In genomic region chr12:53963434-53964314, GRCh38 we compare ENCODE assay signal across 25 cellular contexts. TPM values are rescaled to one million over a fixed set of nuclear protein-coding genes. Genes with fewer than 3 reads are reported as not detected.
A peak's percentile ranks its signal among the peaks of the same experiment; 100 is the strongest.
DNase-seq lines count a peak whose midpoint lies in the region; ATAC-seq, FAIRE-seq and TF ChIP-seq lines count a peak whose summit lies in the region.
"Had no signal": no experiment of that assay in that cellular context is flagged by ENCODE, and none has a peak within 500 bp of the region (broad histone marks: within the 10 kb centered on the region; RNA-seq: fewer than 3 reads in every experiment).

No MANE protein-coding gene starts in this region.

- no peaks in the 10 kb centered on the region for H3K36me3 Mint-ChIP-seq in nephron (ENCODE audit: low read depth)

- H3K27ac ChIP-seq in HEK293 (ENCODE audit: extremely low read depth, low read depth, low read length) (peak overlapping the region; percentile 96), K562 (ENCODE audit: extremely low read depth, low read depth, low read length) (no peak overlapping the region), PC-3 (ENCODE audit: low read length) (no peak overlapping the region)
- H3K27ac ChIP-seq: breast epithelium, esophagus squamous epithelium, heart left ventricle, HL-60, right atrium auricular region, SJCRH30, suprapubic skin had no signal

- no peaks in the 10 kb centered on the region for H3K79me2 ChIP-seq in K562 (ENCODE audit: control insufficient read depth, insufficient read depth, low read length)
- no peaks in the 10 kb centered on the region for H3K79me2 ChIP-seq in PC-3 (ENCODE audit: low read length)

- H3K4me2 ChIP-seq in K562 (ENCODE audit: insufficient read depth, low read length) (no peak overlapping the region), PC-3 (ENCODE audit: low read length) (no peak overlapping the region)

- no peak for TF ChIP-seq POLR2A in K562 (conservative IDR thresholded peaks at IDR 0.05)

- no peak for DNase-seq in BJ (ENCODE audit: low read depth)
- DNase-seq in K562 (ENCODE audit: extremely low read depth in 1 of 4, low spot score in 3 of 4): peak in 2 of 4 experiments; percentile 64 to 65
- no peak for DNase-seq in GM19240 (ENCODE audit: insufficient read length, low spot score)
- no peak for DNase-seq in PC-3
- no peak for DNase-seq in stimulated activated CD4-positive, alpha-beta T cell treated with anti-CD3 and anti-CD28 coated beads, Interleukin-15, amount 100 ng/mL, for 24 hours
- DNase-seq: activated CD8-positive, alpha-beta memory T cell treated with anti-CD3 and anti-CD28 coated beads, Interleukin-2, amount 50 U/mL, for 48 hours; activated naive CD8-positive, alpha-beta T cell treated with anti-CD3 and anti-CD28 coated beads, Interleukin-2, amount 10 ng/mL, durations not matched to agents 7 days and 5 days; Calu3; esophagus squamous epithelium; GF-D8; heart left ventricle; KBM-7; NCI-H1092 treated with DMSO at 0.1 percent for 48 hours; SJCRH30; T1000 had no signal

- intact Hi-C loops in K562 (cut with micrococcal nuclease): no loop called here
- intact Hi-C loops in PC-3 (cut with micrococcal nuclease): no loop called here

- TF ChIP-seq CTCF in BJ (IDR thresholded peaks at IDR 0.05; ENCODE audit: insufficient read depth, low read depth, low read length): no peak
- no peak for TF ChIP-seq CTCF in HEK293 (tag by site-specific recombination; IDR thresholded peaks at IDR 0.05)
- TF ChIP-seq CTCF in K562 (IDR thresholded peaks at IDR 0.05 in 2 of 3, conservative IDR thresholded peaks at IDR 0.05 in 1 of 3; ENCODE audit: insufficient read depth in 2 of 3, low read depth in 1 of 3, low read length in 3 of 3): no peak
- no peak for TF ChIP-seq CTCF in nephron (IDR thresholded peaks at IDR 0.05; ENCODE audit: unreplicated experiment in 3 of 3)
- TF ChIP-seq CTCF in PC-3 (conservative IDR thresholded peaks at IDR 0.05; ENCODE audit: low read depth, low read length): no peak

- peak overlapping the region; percentile 18 for H3K4me3 ChIP-seq in BJ (ENCODE audit: low read depth, low read length)
- H3K4me3 ChIP-seq in HEK293 (ENCODE audit: low read depth, low read length): no peak overlapping the region
- no peak overlapping the region for H3K4me3 ChIP-seq in K562
- no peak overlapping the region for H3K4me3 ChIP-seq in PC-3 (ENCODE audit: low read length)
- H3K4me3 ChIP-seq: breast epithelium, esophagus squamous epithelium, heart left ventricle, right atrium auricular region, SJCRH30, suprapubic skin had no signal

- no peak for TF ChIP-seq EP300 in K562 (IDR thresholded peaks at IDR 0.05; ENCODE audit: low read length)

- H3K4me1 ChIP-seq in HEK293 (ENCODE audit: control insufficient read depth, insufficient read depth, low read length): peaks cover 50% of the 10 kb centered on the region
- H3K4me1 ChIP-seq in K562 (replicated peaks in 1 of 2; ENCODE audit: control insufficient read depth in 2 of 2, insufficient read depth in 2 of 2, low read length in 2 of 2): peaks cover 0 to 23% of the 10 kb centered on the region in 2 experiments; a peak in 4 of 5 replicates
- no peaks in the 10 kb centered on the region for H3K4me1 ChIP-seq in PC-3 (ENCODE audit: insufficient read depth, low read length)
- H3K4me1 ChIP-seq: breast epithelium, SJCRH30 had no signal

- H3K9ac ChIP-seq in K562 (ENCODE audit: insufficient read depth in 1 of 2, low read depth in 2 of 2, low read length in 2 of 2) (peak overlapping the region in 1 of 2 experiments; percentile 76; a peak in 1 of 4 replicates), PC-3 (ENCODE audit: low read length) (no peak overlapping the region)

- in situ Hi-C loops in K562 (cut with MboI): no loop called here

- TF ChIP-seq RAD21 in K562 (CRISPR knock-in tag; conservative IDR thresholded peaks at IDR 0.05 in 1 of 2, IDR thresholded peaks at IDR 0.05 in 1 of 2): no peak

- no TSS peak for BruUV-seq in K562 (replicated peaks; lab: Mats Ljungman, UMichigan)
- BruUV-seq in PC-3 (replicated peaks; lab: Mats Ljungman, UMichigan): no TSS peak

- no peaks in the 10 kb centered on the region for H3F3A ChIP-seq in PC-3 (ENCODE audit: low read length, unreplicated experiment)

- H3K36me3 ChIP-seq in BJ (ENCODE audit: control insufficient read depth, insufficient read depth, low read length) (no peaks in the 10 kb centered on the region), HEK293 (ENCODE audit: control insufficient read depth in 2 of 2, insufficient read depth in 1 of 2, low read length in 2 of 2) (peaks cover 0 to 8% of the 10 kb centered on the region in 2 experiments; a peak in 1 of 3 replicates), K562 (ENCODE audit: control insufficient read depth, insufficient read depth, low read length) (no peaks in the 10 kb centered on the region), PC-3 (ENCODE audit: low read depth, low read length) (no peaks in the 10 kb centered on the region)
- H3K36me3 ChIP-seq: breast epithelium, esophagus squamous epithelium, heart left ventricle, right atrium auricular region, SJCRH30, suprapubic skin had no signal

- peaks cover 100% of the 10 kb centered on the region for H3K27me3 Mint-ChIP-seq in nephron (ENCODE audit: low read depth)

- no peaks in the 10 kb centered on the region for H3K9me2 ChIP-seq in PC-3 (replicated peaks; ENCODE audit: low read length)

- H3K4me1 Mint-ChIP-seq in nephron: peaks cover 25% of the 10 kb centered on the region

- peak overlapping the region in 2 of 3 experiments; percentile 22 to 34 for H3K4me3 Mint-ChIP-seq in nephron
- H3K4me3 Mint-ChIP-seq: activated naive CD8-positive, alpha-beta T cell treated with anti-CD3 and anti-CD28 coated beads, Interleukin-2, amount 10 ng/mL, durations not matched to agents 7 days and 5 days had no signal

- CTCF ChIA-PET in BJ (lab: Yijun Ruan, JAX) (interaction anchor here (1.1 to 2.0 kb wide), 6 partner anchors 21 to 244 kb away, joined by 3 to 6 read pairs (median 4); partner anchors contain the start of gene HOXC10), HEK293 (lab: Yijun Ruan, JAX) (interaction anchor here (0.5 to 1.4 kb wide), 5 partner anchors 76 to 261 kb away, joined by 3 to 4 read pairs (median 4); no protein-coding TSS in a partner anchor), K562 (lab: Yijun Ruan, JAX; ENCODE audit: low intra/inter-chr PET ratio) (no interaction called here), PC-3 (lab: Charles Lee) (interaction anchor here (0.5 kb wide), 1 partner anchor 404 kb away, joined by 3 read pairs; no protein-coding TSS in a partner anchor)

- ATAC-seq in K562 (peak; percentile 31; the same call in 2 of the 3 replicates), PC-3 (no peak), GM18517 (IDR thresholded peaks at IDR 0.05; ENCODE audit: unreplicated experiment) (no peak)
- ATAC-seq: heart left ventricle had no signal

- H3K27ac Mint-ChIP-seq in nephron: no peak overlapping the region
- H3K27ac Mint-ChIP-seq: activated naive CD8-positive, alpha-beta T cell treated with anti-CD3 and anti-CD28 coated beads, Interleukin-2, amount 10 ng/mL, durations not matched to agents 7 days and 5 days had no signal

- H3K9me1 ChIP-seq in K562 (ENCODE audit: control insufficient read depth, insufficient read depth, low read length): no peaks in the 10 kb centered on the region

- no peak overlapping the region for H2AFZ ChIP-seq in K562 (ENCODE audit: low read depth, low read length)
- H2AFZ ChIP-seq in PC-3 (ENCODE audit: low read length): no peak overlapping the region

- POLR2A ChIA-PET in BJ (lab: Charles Lee) (no interaction called here), HEK293 (lab: Yijun Ruan, JAX) (interaction anchor here (1.3 kb wide), 1 partner anchor 22 kb away, joined by 3 read pairs; no protein-coding TSS in a partner anchor), K562 (lab: Yijun Ruan, JAX) (interaction anchor here (0.6 to 1.6 kb wide), 3 partner anchors 10 to 165 kb away, joined by 3 read pairs; no protein-coding TSS in a partner anchor), PC-3 (lab: Charles Lee; ENCODE audit: unreplicated experiment) (no interaction called here)

- peaks cover 12% of the 10 kb centered on the region; the same call in 1 of the 2 replicates for H4K20me1 ChIP-seq in K562 (replicated peaks; ENCODE audit: control insufficient read depth, insufficient read depth, low read length)
- H4K20me1 ChIP-seq in PC-3 (ENCODE audit: low read length): no peaks in the 10 kb centered on the region

- H3K9me3 Mint-ChIP-seq in nephron: no peaks in the 10 kb centered on the region
- H3K9me3 Mint-ChIP-seq: activated naive CD8-positive, alpha-beta T cell treated with anti-CD3 and anti-CD28 coated beads, Interleukin-2, amount 10 ng/mL, durations not matched to agents 7 days and 5 days had no signal

- no peak for FAIRE-seq in K562 (lab: Jason Lieb, UNC)
- FAIRE-seq: GM12892, keratinocyte had no signal

- H3K27me3 ChIP-seq in BJ (ENCODE audit: control insufficient read depth, insufficient read depth, low read length) (peaks cover 2% of the 10 kb centered on the region), K562 (ENCODE audit: control insufficient read depth in 2 of 2, insufficient read depth in 2 of 2, low read length in 2 of 2) (peaks cover 65 to 80% of the 10 kb centered on the region in 2 experiments), PC-3 (ENCODE audit: low read length) (no peaks in the 10 kb centered on the region)

- H3K9me3 ChIP-seq in HEK293 (ENCODE audit: control insufficient read depth, insufficient read depth, low read depth, low read length) (no peaks in the 10 kb centered on the region), K562 (replicated peaks; ENCODE audit: control insufficient read depth, insufficient read depth, low read depth, low read length) (no peaks in the 10 kb centered on the region), PC-3 (ENCODE audit: low read length) (no peaks in the 10 kb centered on the region)
- H3K9me3 ChIP-seq: breast epithelium, esophagus squamous epithelium, heart left ventricle, right atrium auricular region, SJCRH30, suprapubic skin had no signal

- 3% methylated on average over 38 of the region's 38 CpGs for WGBS in K562 (ENCODE audit: insufficient coverage, low coverage, missing lambda C conversion rate)

RNA-seq across cellular contexts. Expression of gene HOXC12, which starts 9.0 kb away (rescaled TPM):
- 0.05 and 0.06 TPM in 2 replicates for polyA plus RNA-seq in BJ (2011; rRNA removed)
- 0.09 and 0.10 TPM in 2 replicates for polyA minus RNA-seq in BJ (2011; rRNA and poly(A)+ RNA removed)
- total RNA-seq in K562 (2011; cell fraction: chromatin; rRNA removed; ENCODE audit: low replicate concordance): 0.16 TPM in 1 of 2 replicates, not detected in the other
- total RNA-seq in K562 (2011; cell fraction: nucleolus; rRNA removed): 0.17 and 0.26 TPM in 2 replicates
- 0.22 and 0.23 TPM in 2 replicates for total RNA-seq in K562 (2011; cell fraction: nucleoplasm; rRNA removed)
- total RNA-seq in K562 (2014; rRNA removed): 0.14 and 0.24 TPM in 2 replicates
- total RNA-seq in K562 (2014; rRNA removed; fragmentation: Illumina TruSeq; extraction: Trizol): 0.07 and 0.13 TPM in 2 replicates
- total RNA-seq in K562 (2015; rRNA removed; fragmentation: Illumina TruSeq; extraction: Trizol): 0.11 TPM in 2 replicates
- total RNA-seq in K562 (2021): 0.11 and 0.27 TPM in 2 replicates
- polyA plus RNA-seq in K562 (2011; rRNA removed): 0.04 and 0.07 TPM in 2 replicates
- 0.12 and 0.15 TPM in 2 replicates for polyA plus RNA-seq in K562 (2011; cell fraction: cytosol; rRNA removed)
- polyA plus RNA-seq in K562 (2011; cell fraction: nucleus; rRNA removed): 0.33 and 0.35 TPM in 2 replicates
- polyA plus RNA-seq in K562 (2012): 0.12 and 0.83 TPM in 2 replicates
- 0.28 and 0.36 TPM in 2 replicates for polyA plus RNA-seq in K562 (2014; fragmentation: Illumina TruSeq; extraction: Trizol)
- under 1 TPM in 1 of 2 experiments, not detected in 1; 0.08 TPM for polyA plus RNA-seq in K562 (2014; fragmentation: Nextera tagmentation; extraction: Ambion mirVana)
- polyA plus RNA-seq in K562 (2014; rRNA removed): 0.05 and 0.19 TPM in 2 replicates
- 0.07 TPM in 1 of 2 replicates, not detected in the other for polyA minus RNA-seq in K562 (2011; rRNA and poly(A)+ RNA removed)
- polyA minus RNA-seq in K562 (2011; cell fraction: cytosol; rRNA and poly(A)+ RNA removed): not detected in 2 replicates
- 0.22 TPM in 1 of 2 replicates, not detected in the other for polyA minus RNA-seq in K562 (2011; cell fraction: nucleus; rRNA and poly(A)+ RNA removed)
- 0.33 and 1.2 TPM in 2 replicates for total RNA-seq in PC-3 (2014; rRNA removed)
- total RNA-seq: activated naive CD8-positive, alpha-beta T cell treated with anti-CD3 and anti-CD28 coated beads, Interleukin-2, amount 10 ng/mL, durations not matched to agents 7 days and 5 days; Calu3; dermis microvascular lymphatic vessel endothelial cell; esophagus squamous epithelium; heart left ventricle; right atrium auricular region; SJCRH30 had no signal
- polyA plus RNA-seq: heart left ventricle had no signal

RNA-seq across cellular contexts. Expression of gene HOXC11, which starts 9.3 kb away (rescaled TPM):
- polyA plus RNA-seq in BJ (2011; rRNA removed) (3.2 and 4.9 TPM in 2 replicates), K562 (2011; rRNA removed) (0.04 TPM in 1 of 2 replicates, not detected in the other), K562 (2014; fragmentation: Illumina TruSeq; extraction: Trizol) (not detected in 2 replicates), K562 (2014; fragmentation: Nextera tagmentation; extraction: Ambion mirVana) (not detected), K562 (2014; rRNA removed) (not detected in 2 replicates)
- polyA minus RNA-seq in BJ (2011; rRNA and poly(A)+ RNA removed): 2.7 and 2.9 TPM in 2 replicates
- total RNA-seq in K562 (2011; cell fraction: chromatin; rRNA removed; ENCODE audit: low replicate concordance): not detected in 2 replicates
- total RNA-seq in K562 (2011; cell fraction: nucleolus; rRNA removed): not detected in 2 replicates
- total RNA-seq in K562 (2011; cell fraction: nucleoplasm; rRNA removed): not detected in 2 replicates
- total RNA-seq in K562 (2014; rRNA removed) (not detected in 2 replicates), K562 (2014; rRNA removed; fragmentation: Illumina TruSeq; extraction: Trizol) (not detected in 2 replicates), K562 (2015; rRNA removed; fragmentation: Illumina TruSeq; extraction: Trizol) (not detected in 2 replicates), K562 (2021) (not detected in 2 replicates), PC-3 (2014; rRNA removed) (0.84 and 1.2 TPM in 2 replicates)
- polyA plus RNA-seq in K562 (2011; cell fraction: cytosol; rRNA removed): 0.13 TPM in 1 of 2 replicates, not detected in the other
- 0.17 and 0.25 TPM in 2 replicates for polyA plus RNA-seq in K562 (2011; cell fraction: nucleus; rRNA removed)
- 0.03 and 0.07 TPM in 2 replicates for polyA plus RNA-seq in K562 (2012)
- not detected in 2 replicates for polyA minus RNA-seq in K562 (2011; rRNA and poly(A)+ RNA removed)
- polyA minus RNA-seq in K562 (2011; cell fraction: cytosol; rRNA and poly(A)+ RNA removed): not detected in 2 replicates
- 0.11 TPM in 1 of 2 replicates, not detected in the other for polyA minus RNA-seq in K562 (2011; cell fraction: nucleus; rRNA and poly(A)+ RNA removed)
- total RNA-seq: activated naive CD8-positive, alpha-beta T cell treated with anti-CD3 and anti-CD28 coated beads, Interleukin-2, amount 10 ng/mL, durations not matched to agents 7 days and 5 days; Calu3; dermis microvascular lymphatic vessel endothelial cell; esophagus squamous epithelium; heart left ventricle; right atrium auricular region had no signal
- polyA plus RNA-seq: heart left ventricle had no signal

RNA-seq across cellular contexts. Expression of gene HOTAIR, which starts 11.1 kb away (rescaled TPM):
- polyA plus RNA-seq in BJ (2011; rRNA removed): 11.4 and 18.9 TPM in 2 replicates
- 1.2 and 1.5 TPM in 2 replicates for polyA minus RNA-seq in BJ (2011; rRNA and poly(A)+ RNA removed)
- not detected in 2 replicates for total RNA-seq in K562 (2011; cell fraction: chromatin; rRNA removed; ENCODE audit: low replicate concordance)
- not detected in 2 replicates for total RNA-seq in K562 (2011; cell fraction: nucleolus; rRNA removed)
- total RNA-seq in K562 (2011; cell fraction: nucleoplasm; rRNA removed): not detected in 2 replicates
- total RNA-seq in K562 (2014; rRNA removed): not detected in 2 replicates
- not detected in 2 replicates for total RNA-seq in K562 (2014; rRNA removed; fragmentation: Illumina TruSeq; extraction: Trizol)
- total RNA-seq in K562 (2015; rRNA removed; fragmentation: Illumina TruSeq; extraction: Trizol): not detected in 2 replicates
- total RNA-seq in K562 (2021): not detected in 2 replicates
- polyA plus RNA-seq in K562 (2011; rRNA removed): 0.03 and 0.04 TPM in 2 replicates
- polyA plus RNA-seq in K562 (2011; cell fraction: cytosol; rRNA removed): 0.03 TPM in 1 of 2 replicates, not detected in the other
- 0.13 TPM in 2 replicates for polyA plus RNA-seq in K562 (2011; cell fraction: nucleus; rRNA removed)
- polyA plus RNA-seq in K562 (2012): not detected in 2 replicates
- polyA plus RNA-seq in K562 (2014; fragmentation: Illumina TruSeq; extraction: Trizol): not detected in 2 replicates
- polyA plus RNA-seq in K562 (2014; fragmentation: Nextera tagmentation; extraction: Ambion mirVana): not detected
- polyA plus RNA-seq in K562 (2014; rRNA removed): 0.15 TPM in 1 of 2 replicates, not detected in the other
- polyA minus RNA-seq in K562 (2011; rRNA and poly(A)+ RNA removed): not detected in 2 replicates
- polyA minus RNA-seq in K562 (2011; cell fraction: cytosol; rRNA and poly(A)+ RNA removed): not detected in 2 replicates
- not detected in 2 replicates for polyA minus RNA-seq in K562 (2011; cell fraction: nucleus; rRNA and poly(A)+ RNA removed)
- 3.5 and 4.3 TPM in 2 replicates for total RNA-seq in PC-3 (2014; rRNA removed)
- total RNA-seq: activated naive CD8-positive, alpha-beta T cell treated with anti-CD3 and anti-CD28 coated beads, Interleukin-2, amount 10 ng/mL, durations not matched to agents 7 days and 5 days; Calu3; dermis microvascular lymphatic vessel endothelial cell; esophagus squamous epithelium; heart left ventricle; right atrium auricular region had no signal
- polyA plus RNA-seq: heart left ventricle had no signal

RNA-seq across cellular contexts. Expression of gene HOXC10, which starts 21.3 kb away (rescaled TPM):
- polyA plus RNA-seq in BJ (2011; rRNA removed) (13.9 and 14.9 TPM in 2 replicates), K562 (2011; rRNA removed) (0.08 and 0.13 TPM in 2 replicates), K562 (2014; fragmentation: Illumina TruSeq; extraction: Trizol) (0.37 and 0.77 TPM in 2 replicates), K562 (2014; fragmentation: Nextera tagmentation; extraction: Ambion mirVana) (under 1 TPM; 0.25 to 0.42 TPM), K562 (2014; rRNA removed) (0.63 and 0.73 TPM in 2 replicates)
- 5.2 and 10.6 TPM in 2 replicates for polyA minus RNA-seq in BJ (2011; rRNA and poly(A)+ RNA removed)
- total RNA-seq in K562 (2011; cell fraction: chromatin; rRNA removed; ENCODE audit: low replicate concordance): 0.25 TPM in 1 of 2 replicates, not detected in the other
- 0.53 TPM in 1 of 2 replicates, not detected in the other for total RNA-seq in K562 (2011; cell fraction: nucleolus; rRNA removed)
- 0.46 TPM in 1 of 2 replicates, not detected in the other for total RNA-seq in K562 (2011; cell fraction: nucleoplasm; rRNA removed)
- total RNA-seq in K562 (2014; rRNA removed) (0.08 and 0.14 TPM in 2 replicates), K562 (2014; rRNA removed; fragmentation: Illumina TruSeq; extraction: Trizol) (not detected in 2 replicates), K562 (2015; rRNA removed; fragmentation: Illumina TruSeq; extraction: Trizol) (0.23 TPM in 1 of 2 replicates, not detected in the other), K562 (2021) (0.35 and 0.69 TPM in 2 replicates), PC-3 (2014; rRNA removed) (0.69 and 2.9 TPM in 2 replicates)
- polyA plus RNA-seq in K562 (2011; cell fraction: cytosol; rRNA removed): 0.15 and 0.33 TPM in 2 replicates
- polyA plus RNA-seq in K562 (2011; cell fraction: nucleus; rRNA removed): 0.21 TPM in 1 of 2 replicates, not detected in the other
- polyA plus RNA-seq in K562 (2012): 0.64 and 0.75 TPM in 2 replicates
- 0.24 TPM in 1 of 2 replicates, not detected in the other for polyA minus RNA-seq in K562 (2011; rRNA and poly(A)+ RNA removed)
- 0.64 and 1.6 TPM in 2 replicates for polyA minus RNA-seq in K562 (2011; cell fraction: cytosol; rRNA and poly(A)+ RNA removed)
- polyA minus RNA-seq in K562 (2011; cell fraction: nucleus; rRNA and poly(A)+ RNA removed): 0.67 TPM in 2 replicates
- total RNA-seq: activated naive CD8-positive, alpha-beta T cell treated with anti-CD3 and anti-CD28 coated beads, Interleukin-2, amount 10 ng/mL, durations not matched to agents 7 days and 5 days; dermis microvascular lymphatic vessel endothelial cell; heart left ventricle; right atrium auricular region had no signal
- polyA plus RNA-seq: heart left ventricle had no signal

RNA-seq across cellular contexts. Expression of gene HOXC13, which starts 25.0 kb away (rescaled TPM):
- polyA plus RNA-seq in BJ (2011; rRNA removed) (1.0 and 1.1 TPM in 2 replicates), K562 (2011; rRNA removed) (0.12 and 0.20 TPM in 2 replicates), K562 (2014; fragmentation: Illumina TruSeq; extraction: Trizol) (0.15 and 0.22 TPM in 2 replicates), K562 (2014; fragmentation: Nextera tagmentation; extraction: Ambion mirVana) (under 1 TPM in 1 of 2 experiments, not detected in 1; 0.03 TPM), K562 (2014; rRNA removed) (0.17 and 0.28 TPM in 2 replicates)
- polyA minus RNA-seq in BJ (2011; rRNA and poly(A)+ RNA removed): 0.62 and 0.77 TPM in 2 replicates
- not detected in 2 replicates for total RNA-seq in K562 (2011; cell fraction: chromatin; rRNA removed; ENCODE audit: low replicate concordance)
- not detected in 2 replicates for total RNA-seq in K562 (2011; cell fraction: nucleolus; rRNA removed)
- total RNA-seq in K562 (2011; cell fraction: nucleoplasm; rRNA removed): not detected in 2 replicates
- total RNA-seq in K562 (2014; rRNA removed) (0.41 TPM in 1 of 2 replicates, not detected in the other), K562 (2014; rRNA removed; fragmentation: Illumina TruSeq; extraction: Trizol) (0.04 and 0.10 TPM in 2 replicates), K562 (2015; rRNA removed; fragmentation: Illumina TruSeq; extraction: Trizol) (0.11 and 0.18 TPM in 2 replicates), K562 (2021) (0.11 and 0.29 TPM in 2 replicates), PC-3 (2014; rRNA removed) (7.8 and 9.0 TPM in 2 replicates)
- polyA plus RNA-seq in K562 (2011; cell fraction: cytosol; rRNA removed): 0.19 and 0.22 TPM in 2 replicates
- polyA plus RNA-seq in K562 (2011; cell fraction: nucleus; rRNA removed): 0.11 and 0.17 TPM in 2 replicates
- 0.18 and 0.36 TPM in 2 replicates for polyA plus RNA-seq in K562 (2012)
- polyA minus RNA-seq in K562 (2011; rRNA and poly(A)+ RNA removed): 0.15 TPM in 1 of 2 replicates, not detected in the other
- not detected in 2 replicates for polyA minus RNA-seq in K562 (2011; cell fraction: cytosol; rRNA and poly(A)+ RNA removed)
- 0.13 TPM in 1 of 2 replicates, not detected in the other for polyA minus RNA-seq in K562 (2011; cell fraction: nucleus; rRNA and poly(A)+ RNA removed)
- total RNA-seq: activated naive CD8-positive, alpha-beta T cell treated with anti-CD3 and anti-CD28 coated beads, Interleukin-2, amount 10 ng/mL, durations not matched to agents 7 days and 5 days; Calu3; dermis microvascular lymphatic vessel endothelial cell; heart left ventricle; right atrium auricular region had no signal
- polyA plus RNA-seq: heart left ventricle had no signal

Comparison
In these comparisons a context has a peak if more than half of its experiments do, and no peak if none do; other contexts are left out.
1. POLR2A ChIA-PET loops: an anchor here in HEK293 (1.3 kb wide) and K562 (0.6 to 1.6 kb wide); none called in BJ and PC-3.